ENCODE assay signal across 1 cellular context in genomic region chr11:819943-820649, GRCh38.
TF ChIP-seq lines count a peak whose summit lies in the region.

No MANE protein-coding gene starts in this region.

TF ChIP-seq in HepG2, 621 proteins besides CTCF, POLR2A, EP300 and RAD21 (continued from another document and continues in another):
- TF ChIP-seq, protein P1, sequence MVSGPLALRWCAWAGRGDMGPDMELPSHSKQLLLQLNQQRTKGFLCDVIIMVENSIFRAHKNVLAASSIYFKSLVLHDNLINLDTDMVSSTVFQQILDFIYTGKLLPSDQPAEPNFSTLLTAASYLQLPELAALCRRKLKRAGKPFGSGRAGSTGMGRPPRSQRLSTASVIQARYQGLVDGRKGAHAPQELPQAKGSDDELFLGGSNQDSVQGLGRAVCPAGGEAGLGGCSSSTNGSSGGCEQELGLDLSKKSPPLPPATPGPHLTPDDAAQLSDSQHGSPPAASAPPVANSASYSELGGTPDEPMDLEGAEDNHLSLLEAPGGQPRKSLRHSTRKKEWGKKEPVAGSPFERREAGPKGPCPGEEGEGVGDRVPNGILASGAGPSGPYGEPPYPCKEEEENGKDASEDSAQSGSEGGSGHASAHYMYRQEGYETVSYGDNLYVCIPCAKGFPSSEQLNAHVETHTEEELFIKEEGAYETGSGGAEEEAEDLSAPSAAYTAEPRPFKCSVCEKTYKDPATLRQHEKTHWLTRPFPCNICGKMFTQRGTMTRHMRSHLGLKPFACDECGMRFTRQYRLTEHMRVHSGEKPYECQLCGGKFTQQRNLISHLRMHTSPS (CRISPR knock-in tag; IDR thresholded peaks at IDR 0.05; ENCODE audit: low read depth), result no peak
- TF ChIP-seq KLF16 (CRISPR knock-in tag; IDR thresholded peaks at IDR 0.05) (0 out of 4 replicates have a peak, but pooled peaks of 1 of the 2 experiments have one; percentile 28), ADNP (CRISPR knock-in tag; IDR thresholded peaks at IDR 0.05) (no peak), REPIN1 (CRISPR knock-in tag; IDR thresholded peaks at IDR 0.05; ENCODE audit: borderline replicate concordance, low read depth) (no peak), ZNF773 (CRISPR knock-in tag; IDR thresholded peaks at IDR 0.05; ENCODE audit: borderline replicate concordance) (no peak), ZFP36L1 (CRISPR knock-in tag; IDR thresholded peaks at IDR 0.05) (no peak; the same call in 1 of the 2 replicates), ZMAT5 (CRISPR knock-in tag; IDR thresholded peaks at IDR 0.05; ENCODE audit: borderline replicate concordance, low read depth) (no peak), HNF4G (IDR thresholded peaks at IDR 0.05; ENCODE audit: borderline replicate concordance, low read depth, low read length) (peak; percentile 10; the same call in 1 of the 2 replicates), HNF4G (CRISPR knock-in tag; IDR thresholded peaks at IDR 0.05; ENCODE audit: borderline replicate concordance, low read depth) (no peak), MXI1 (IDR thresholded peaks at IDR 0.05; ENCODE audit: borderline replicate concordance, low read depth, low read length) (peak; percentile 63; the same call in 1 of the 3 replicates), MEF2D (CRISPR knock-in tag; IDR thresholded peaks at IDR 0.05) (peak; percentile 66; the same call in 1 of the 2 replicates), TCF7 (IDR thresholded peaks at IDR 0.05; ENCODE audit: low read depth) (no peak), ZNF354B (CRISPR knock-in tag; IDR thresholded peaks at IDR 0.05) (no peak), AGO1 (IDR thresholded peaks at IDR 0.05; ENCODE audit: low read depth, low read length, poor library complexity, severe bottlenecking) (peak; percentile 24), MTF1 (CRISPR knock-in tag; IDR thresholded peaks at IDR 0.05) (0 out of 2 replicates have a peak, but pooled peaks have one; percentile 54), ZNF850 (CRISPR knock-in tag; conservative IDR thresholded peaks at IDR 0.05) (no peak), IKZF4 (CRISPR knock-in tag; IDR thresholded peaks at IDR 0.05; ENCODE audit: borderline replicate concordance, low read depth, not compliant biosample characterization) (no peak), GATAD1 (CRISPR knock-in tag; IDR thresholded peaks at IDR 0.05) (no peak), ZNF780A (CRISPR knock-in tag; IDR thresholded peaks at IDR 0.05) (no peak), MBD4 (IDR thresholded peaks at IDR 0.05; ENCODE audit: borderline replicate concordance, low read length) (no peak), ZFP62 (CRISPR knock-in tag; IDR thresholded peaks at IDR 0.05) (no peak), PAX8 (CRISPR knock-in tag; IDR thresholded peaks at IDR 0.05; ENCODE audit: borderline replicate concordance) (no peak), ETV5 (CRISPR knock-in tag; IDR thresholded peaks at IDR 0.05; ENCODE audit: borderline replicate concordance) (0 out of 2 replicates have a peak, but pooled peaks have one; percentile 1), MAFK (conservative IDR thresholded peaks at IDR 0.05 in 1 of 2, IDR thresholded peaks at IDR 0.05 in 1 of 2; ENCODE audit: low read length in 2 of 2) (no peak), ZNF747 (CRISPR knock-in tag; IDR thresholded peaks at IDR 0.05; ENCODE audit: borderline replicate concordance) (0 out of 2 replicates have a peak, but pooled peaks have one; percentile 33), HOXA9 (CRISPR knock-in tag; IDR thresholded peaks at IDR 0.05; ENCODE audit: borderline replicate concordance) (no peak), NFYB (CRISPR knock-in tag; IDR thresholded peaks at IDR 0.05) (peak; percentile 70), ZBTB7B (CRISPR knock-in tag; IDR thresholded peaks at IDR 0.05) (peak; percentile 9; the same call in 1 of the 2 replicates), ZNF20 (CRISPR knock-in tag; IDR thresholded peaks at IDR 0.05) (no peak), AHR (CRISPR knock-in tag; IDR thresholded peaks at IDR 0.05) (no peak), NFYC (CRISPR knock-in tag; IDR thresholded peaks at IDR 0.05) (peak; percentile 46; the same call in 1 of the 2 replicates), ZMYM2 (CRISPR knock-in tag; IDR thresholded peaks at IDR 0.05) (no peak), ZNF574 (CRISPR knock-in tag; IDR thresholded peaks at IDR 0.05) (no peak; the same call in 1 of the 2 replicates), ZNF570 (CRISPR knock-in tag; IDR thresholded peaks at IDR 0.05; ENCODE audit: borderline replicate concordance) (no peak), GABPA (IDR thresholded peaks at IDR 0.05; ENCODE audit: low read depth, low read length) (no peak), GABPA (CRISPR knock-in tag; IDR thresholded peaks at IDR 0.05; ENCODE audit: low read depth) (peak; percentile 57; the same call in 1 of the 2 replicates), SRY (CRISPR knock-in tag; IDR thresholded peaks at IDR 0.05) (no peak), MED1 (CRISPR knock-in tag; IDR thresholded peaks at IDR 0.05) (no peak), SNAI1 (CRISPR knock-in tag; IDR thresholded peaks at IDR 0.05; ENCODE audit: borderline replicate concordance) (no peak), SIX4 (CRISPR knock-in tag; IDR thresholded peaks at IDR 0.05) (no peak), REST (IDR thresholded peaks at IDR 0.05; ENCODE audit: borderline replicate concordance in 1 of 2, low read depth in 1 of 2, low read length in 2 of 2) (no peak), TOE1 (CRISPR knock-in tag; IDR thresholded peaks at IDR 0.05) (no peak), ZNF772 (CRISPR knock-in tag; IDR thresholded peaks at IDR 0.05) (no peak; the same call in none of the 2 replicates), ZNF713 (CRISPR knock-in tag; IDR thresholded peaks at IDR 0.05) (no peak), TBX2 (CRISPR knock-in tag; IDR thresholded peaks at IDR 0.05; ENCODE audit: borderline replicate concordance) (peak; percentile 35), THRA (CRISPR knock-in tag; IDR thresholded peaks at IDR 0.05; ENCODE audit: borderline replicate concordance) (no peak), GFI1 (CRISPR knock-in tag; IDR thresholded peaks at IDR 0.05; ENCODE audit: borderline replicate concordance) (no peak; the same call in 1 of the 2 replicates)
- TF ChIP-seq, protein P2, sequence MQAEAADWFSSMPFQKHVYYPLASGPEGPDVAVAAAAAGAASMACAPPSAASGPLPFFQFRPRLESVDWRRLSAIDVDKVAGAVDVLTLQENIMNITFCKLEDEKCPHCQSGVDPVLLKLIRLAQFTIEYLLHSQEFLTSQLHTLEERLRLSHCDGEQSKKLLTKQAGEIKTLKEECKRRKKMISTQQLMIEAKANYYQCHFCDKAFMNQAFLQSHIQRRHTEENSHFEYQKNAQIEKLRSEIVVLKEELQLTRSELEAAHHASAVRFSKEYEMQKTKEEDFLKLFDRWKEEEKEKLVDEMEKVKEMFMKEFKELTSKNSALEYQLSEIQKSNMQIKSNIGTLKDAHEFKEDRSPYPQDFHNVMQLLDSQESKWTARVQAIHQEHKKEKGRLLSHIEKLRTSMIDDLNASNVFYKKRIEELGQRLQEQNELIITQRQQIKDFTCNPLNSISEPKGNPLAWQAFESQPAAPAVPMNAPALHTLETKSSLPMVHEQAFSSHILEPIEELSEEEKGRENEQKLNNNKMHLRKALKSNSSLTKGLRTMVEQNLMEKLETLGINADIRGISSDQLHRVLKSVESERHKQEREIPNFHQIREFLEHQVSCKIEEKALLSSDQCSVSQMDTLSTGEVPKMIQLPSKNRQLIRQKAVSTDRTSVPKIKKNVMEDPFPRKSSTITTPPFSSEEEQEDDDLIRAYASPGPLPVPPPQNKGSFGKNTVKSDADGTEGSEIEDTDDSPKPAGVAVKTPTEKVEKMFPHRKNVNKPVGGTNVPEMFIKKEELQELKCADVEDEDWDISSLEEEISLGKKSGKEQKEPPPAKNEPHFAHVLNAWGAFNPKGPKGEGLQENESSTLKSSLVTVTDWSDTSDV (CRISPR knock-in tag; IDR thresholded peaks at IDR 0.05), result no peak
- TF ChIP-seq, protein P3, sequence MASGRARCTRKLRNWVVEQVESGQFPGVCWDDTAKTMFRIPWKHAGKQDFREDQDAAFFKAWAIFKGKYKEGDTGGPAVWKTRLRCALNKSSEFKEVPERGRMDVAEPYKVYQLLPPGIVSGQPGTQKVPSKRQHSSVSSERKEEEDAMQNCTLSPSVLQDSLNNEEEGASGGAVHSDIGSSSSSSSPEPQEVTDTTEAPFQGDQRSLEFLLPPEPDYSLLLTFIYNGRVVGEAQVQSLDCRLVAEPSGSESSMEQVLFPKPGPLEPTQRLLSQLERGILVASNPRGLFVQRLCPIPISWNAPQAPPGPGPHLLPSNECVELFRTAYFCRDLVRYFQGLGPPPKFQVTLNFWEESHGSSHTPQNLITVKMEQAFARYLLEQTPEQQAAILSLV (CRISPR knock-in tag; IDR thresholded peaks at IDR 0.05; ENCODE audit: borderline replicate concordance), result no peak
- TF ChIP-seq, protein P4, sequence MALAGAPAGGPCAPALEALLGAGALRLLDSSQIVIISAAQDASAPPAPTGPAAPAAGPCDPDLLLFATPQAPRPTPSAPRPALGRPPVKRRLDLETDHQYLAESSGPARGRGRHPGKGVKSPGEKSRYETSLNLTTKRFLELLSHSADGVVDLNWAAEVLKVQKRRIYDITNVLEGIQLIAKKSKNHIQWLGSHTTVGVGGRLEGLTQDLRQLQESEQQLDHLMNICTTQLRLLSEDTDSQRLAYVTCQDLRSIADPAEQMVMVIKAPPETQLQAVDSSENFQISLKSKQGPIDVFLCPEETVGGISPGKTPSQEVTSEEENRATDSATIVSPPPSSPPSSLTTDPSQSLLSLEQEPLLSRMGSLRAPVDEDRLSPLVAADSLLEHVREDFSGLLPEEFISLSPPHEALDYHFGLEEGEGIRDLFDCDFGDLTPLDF (CRISPR knock-in tag; IDR thresholded peaks at IDR 0.05), result no peak
- TF ChIP-seq, protein P5, sequence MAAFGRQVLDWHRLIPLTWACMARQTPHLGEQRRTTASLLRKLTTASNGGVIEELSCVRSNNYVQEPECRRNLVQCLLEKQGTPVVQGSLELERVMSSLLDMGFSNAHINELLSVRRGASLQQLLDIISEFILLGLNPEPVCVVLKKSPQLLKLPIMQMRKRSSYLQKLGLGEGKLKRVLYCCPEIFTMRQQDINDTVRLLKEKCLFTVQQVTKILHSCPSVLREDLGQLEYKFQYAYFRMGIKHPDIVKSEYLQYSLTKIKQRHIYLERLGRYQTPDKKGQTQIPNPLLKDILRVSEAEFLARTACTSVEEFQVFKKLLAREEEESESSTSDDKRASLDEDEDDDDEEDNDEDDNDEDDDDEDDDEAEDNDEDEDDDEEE (CRISPR knock-in tag; IDR thresholded peaks at IDR 0.05), result no peak
- TF ChIP-seq, protein P6, sequence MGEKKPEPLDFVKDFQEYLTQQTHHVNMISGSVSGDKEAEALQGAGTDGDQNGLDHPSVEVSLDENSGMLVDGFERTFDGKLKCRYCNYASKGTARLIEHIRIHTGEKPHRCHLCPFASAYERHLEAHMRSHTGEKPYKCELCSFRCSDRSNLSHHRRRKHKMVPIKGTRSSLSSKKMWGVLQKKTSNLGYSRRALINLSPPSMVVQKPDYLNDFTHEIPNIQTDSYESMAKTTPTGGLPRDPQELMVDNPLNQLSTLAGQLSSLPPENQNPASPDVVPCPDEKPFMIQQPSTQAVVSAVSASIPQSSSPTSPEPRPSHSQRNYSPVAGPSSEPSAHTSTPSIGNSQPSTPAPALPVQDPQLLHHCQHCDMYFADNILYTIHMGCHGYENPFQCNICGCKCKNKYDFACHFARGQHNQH (CRISPR knock-in tag; IDR thresholded peaks at IDR 0.05), result no peak
